Comparison of ENCODE assay signal across 28 cellular contexts in genomic region chr1:94555091-94555490, GRCh38. TPM values are rescaled to one million over a fixed set of nuclear protein-coding genes. Genes with fewer than 3 reads are reported as not detected.
"Had no signal": no experiment of that assay in that cellular context is flagged by ENCODE, and none has a peak within 500 bp of the region (broad histone marks: within the 10 kb centered on the region; RNA-seq: fewer than 3 reads in every experiment).

No MANE protein-coding gene starts in this region.

- ATAC-seq: activated CD8-positive, alpha-beta T cell treated with anti-CD3 and anti-CD28 coated beads, Interleukin-2, amount 10 ng/mL, durations not matched to agents 7 days and 5 days; activated naive CD4-positive, alpha-beta T cell treated with anti-CD3 and anti-CD28 coated beads, Interleukin-2, amount 50 U/mL, for 72 hours; body of pancreas had no signal

- H3K4me3 ChIP-seq: adrenal gland, body of pancreas, MG63, PC-9, SJCRH30, SK-N-MC had no signal

- H3K4me2 ChIP-seq: PC-9 had no signal

- H3K9me3 ChIP-seq: adrenal gland, body of pancreas, MG63, SJCRH30 had no signal

- H3K36me3 ChIP-seq: adrenal gland, MG63, SJCRH30 had no signal

- H3K4me1 Mint-ChIP-seq: activated CD4-positive, alpha-beta T cell treated with anti-CD3 and anti-CD28 coated beads, Interleukin-2, amount 10 ng/mL, durations not matched to agents 7 days and 5 days had no signal

- DNase-seq: activated CD4-positive, alpha-beta T cell treated with anti-CD3 and anti-CD28 coated beads, Interleukin-2, amount 10 ng/mL, durations not matched to agents 7 days and 5 days; activated CD4-positive, alpha-beta T cell treated with anti-CD3 and anti-CD28 coated beads, Interleukin-2, amount 50 U/mL, for 48 hours; activated CD8-positive, alpha-beta T cell treated with anti-CD3 and anti-CD28 coated beads, Interleukin-2, amount 10 ng/mL, durations not matched to agents 7 days and 5 days; activated gamma-delta T cell treated with Interleukin-2 at 50 U/mL for 16 hours; activated naive CD4-positive, alpha-beta T cell treated with anti-CD3 and anti-CD28 coated beads for 36 hours; activated T-cell treated with anti-CD3 and anti-CD28 coated beads, Interleukin-2, amount 50 U/mL, for 24 hours; adrenal gland; body of pancreas; caudate nucleus; Karpas-422; KBM-7; MG63; NCI-H1048; NCI-H1105 treated with DMSO at 0.1 percent for 48 hours; NCI-H1436; NCI-H2029; NCI-H510A; NCI-H526; NCI-H748 treated with DMSO at 0.1 percent for 48 hours; NK-92 treated with Interleukin-12 subunit alpha and Interleukin-12 subunit beta, amount 100 ng/mL, for 24 hours; PC-9; Right ventricle myocardium superior; SJCRH30 had no signal

- H3K27ac Mint-ChIP-seq: activated CD4-positive, alpha-beta T cell treated with anti-CD3 and anti-CD28 coated beads, Interleukin-2, amount 10 ng/mL, durations not matched to agents 7 days and 5 days; activated CD8-positive, alpha-beta T cell treated with anti-CD3 and anti-CD28 coated beads, Interleukin-2, amount 10 ng/mL, durations not matched to agents 7 days and 5 days; activated naive CD4-positive, alpha-beta T cell treated with anti-CD3 and anti-CD28 coated beads for 36 hours; activated naive CD4-positive, alpha-beta T cell treated with anti-CD3 and anti-CD28 coated beads, Interleukin-2, amount 50 U/mL, for 72 hours; activated T-cell treated with anti-CD3 and anti-CD28 coated beads, Interleukin-2, amount 50 U/mL, for 24 hours; activated T-helper 1 cell treated with anti-CD3 and anti-CD28 coated beads, Interleukin-12 subunit alpha, Interleukin-12 subunit beta, Interleukin-2, Interleukin-4 antibody, amounts not matched to agents 30 ng/mL and 10 ng/mL and 1 ng/mL, durations not matched to agents 14 hours and 24 hours and 36 hours; T-helper 1 cell treated with Interleukin-12 subunit alpha and Interleukin-12 subunit beta and Interleukin-4 antibody, amounts not matched to agents 30 μg/mL and 1 μg/mL, for 36 hours; T-helper 2 cell treated with Interferon-gamma antibody and Interleukin-4, amounts not matched to agents 5 μg/mL and 100 μg/mL, for 36 hours had no signal

- H3K27ac ChIP-seq: body of pancreas, PC-9, SJCRH30, SK-N-MC had no signal

- H2AFZ ChIP-seq: PC-9 had no signal

- H3K27me3 ChIP-seq: adrenal gland, body of pancreas, MG63, SJCRH30 had no signal

- H3K4me3 Mint-ChIP-seq: activated CD4-positive, alpha-beta T cell treated with anti-CD3 and anti-CD28 coated beads, Interleukin-2, amount 10 ng/mL, durations not matched to agents 7 days and 5 days; activated CD8-positive, alpha-beta T cell treated with anti-CD3 and anti-CD28 coated beads, Interleukin-2, amount 10 ng/mL, durations not matched to agents 7 days and 5 days; activated naive CD4-positive, alpha-beta T cell treated with anti-CD3 and anti-CD28 coated beads for 36 hours; activated T-cell treated with anti-CD3 and anti-CD28 coated beads, Interleukin-2, amount 50 U/mL, for 24 hours; activated T-helper 1 cell treated with anti-CD3 and anti-CD28 coated beads, Interleukin-12 subunit alpha, Interleukin-12 subunit beta, Interleukin-2, Interleukin-4 antibody, amounts not matched to agents 30 ng/mL and 10 ng/mL and 1 ng/mL, durations not matched to agents 14 hours and 24 hours and 36 hours; T-helper 1 cell treated with Interleukin-12 subunit alpha and Interleukin-12 subunit beta and Interleukin-4 antibody, amounts not matched to agents 30 μg/mL and 1 μg/mL, for 36 hours; T-helper 2 cell treated with Interferon-gamma antibody and Interleukin-4, amounts not matched to agents 5 μg/mL and 100 μg/mL, for 36 hours had no signal

- H3K9me3 Mint-ChIP-seq: activated naive CD4-positive, alpha-beta T cell treated with anti-CD3 and anti-CD28 coated beads for 36 hours; activated naive CD4-positive, alpha-beta T cell treated with anti-CD3 and anti-CD28 coated beads, Interleukin-2, amount 50 U/mL, for 72 hours; activated T-cell treated with anti-CD3 and anti-CD28 coated beads, Interleukin-2, amount 50 U/mL, for 24 hours; activated T-helper 1 cell treated with anti-CD3 and anti-CD28 coated beads, Interleukin-12 subunit alpha, Interleukin-12 subunit beta, Interleukin-2, Interleukin-4 antibody, amounts not matched to agents 30 ng/mL and 10 ng/mL and 1 ng/mL, durations not matched to agents 14 hours and 24 hours and 36 hours; T-helper 1 cell treated with Interleukin-12 subunit alpha and Interleukin-12 subunit beta and Interleukin-4 antibody, amounts not matched to agents 30 μg/mL and 1 μg/mL, for 36 hours; T-helper 2 cell treated with Interferon-gamma antibody and Interleukin-4, amounts not matched to agents 5 μg/mL and 100 μg/mL, for 36 hours had no signal

RNA-seq across cellular contexts. Expression of gene F3, which starts 13.5 kb away (rescaled TPM):
- total RNA-seq: activated CD4-positive, alpha-beta T cell treated with anti-CD3 and anti-CD28 coated beads, Interleukin-2, amount 10 ng/mL, durations not matched to agents 7 days and 5 days; activated CD8-positive, alpha-beta T cell treated with anti-CD3 and anti-CD28 coated beads, Interleukin-2, amount 10 ng/mL, durations not matched to agents 7 days and 5 days had no signal
